ENCODE assay signal across 17 cellular contexts in the genomic region with DNA sequence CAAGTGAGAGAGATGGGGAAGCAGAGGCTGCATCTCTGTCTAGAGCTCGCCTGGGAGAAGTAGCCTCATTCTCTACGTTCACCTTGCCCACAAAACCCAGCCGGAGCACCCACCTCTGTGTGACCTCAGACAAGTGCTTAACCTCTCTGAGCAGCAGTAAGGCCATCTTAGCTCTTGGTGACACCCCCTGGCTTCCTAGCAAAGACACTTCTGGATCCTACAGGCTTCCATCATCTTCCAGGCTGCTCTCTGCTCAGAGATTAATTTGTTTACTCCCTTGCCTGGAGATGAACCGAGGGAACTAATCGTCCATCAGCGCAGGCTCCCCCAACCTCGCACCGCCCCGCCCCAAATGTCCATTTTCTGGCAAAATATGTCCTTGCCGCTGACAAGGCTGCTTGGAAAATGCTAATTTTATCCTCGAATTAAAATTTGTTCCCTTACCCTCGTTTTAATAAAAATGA. TPM values are rescaled to one million over a fixed set of nuclear protein-coding genes. Genes with fewer than 3 reads are reported as not detected.
A peak's percentile ranks its signal among the peaks of the same experiment; 100 is the strongest.
DNase-seq lines count a peak whose midpoint lies in the region; FAIRE-seq and TF ChIP-seq lines count a peak whose summit lies in the region.
"Had no signal": no experiment of that assay in that cellular context is flagged by ENCODE, and none has a peak within 500 bp of the region (broad histone marks: within the 10 kb centered on the region; RNA-seq: fewer than 3 reads in every experiment).

No MANE protein-coding gene starts in this region.

- H3K4me3 ChIP-seq in BE2C (ENCODE audit: low read depth, low read length) (peak overlapping the region; percentile 52), astrocyte (ENCODE audit: insufficient read depth, low read depth, low read length) (no peak overlapping the region), neural progenitor cell (no peak overlapping the region), MM.1S (ENCODE audit: low read length) (no peak overlapping the region)

- DNase-seq in BE2C (peak; percentile 20), M059J (ENCODE audit: low read depth) (peak; percentile 26), astrocyte (ENCODE audit: low read depth) (no peak), neural progenitor cell (ENCODE audit: low spot score) (no peak), GM13977 (ENCODE audit: low spot score) (no peak), MM.1S (no peak), OCI-M1 (lab: John Stamatoyannopoulos, UW) (no peak), RKO (ENCODE audit: low spot score) (no peak)
- DNase-seq: activated CD8-positive, alpha-beta memory T cell treated with anti-CD3 and anti-CD28 coated beads, Interleukin-2, amount 50 U/mL, for 4 hours; CD4-positive, CD25-positive, alpha-beta regulatory T cell; NCI-H2081 treated with DMSO at 0.1 percent for 48 hours; stimulated activated CD4-positive, alpha-beta T cell treated with anti-CD3 and anti-CD28 coated beads, Interleukin-4, amount 100 ng/mL, for 4 hours had no signal

- H3K4me1 Mint-ChIP-seq in astrocyte (ENCODE audit: low read depth, unreplicated experiment) (peaks cover 4% of the 10 kb centered on the region), neural progenitor cell (peaks cover 24% of the 10 kb centered on the region)

- no peaks in the 10 kb centered on the region for H3K79me2 ChIP-seq in astrocyte (ENCODE audit: insufficient read depth, low read length)
- no peaks in the 10 kb centered on the region for H3K79me2 ChIP-seq in neural progenitor cell (ENCODE audit: low read depth)
- H3K79me2 ChIP-seq in MM.1S (ENCODE audit: low read length): no peaks in the 10 kb centered on the region

- no peak for FAIRE-seq in astrocyte (lab: Jason Lieb, UNC)

- H3K27me3 Mint-ChIP-seq in astrocyte (ENCODE audit: low read depth, unreplicated experiment): peaks cover 17% of the 10 kb centered on the region
- peaks cover 2% of the 10 kb centered on the region for H3K27me3 Mint-ChIP-seq in neural progenitor cell (ENCODE audit: insufficient read depth, low read depth)

- H3K9me3 Mint-ChIP-seq in astrocyte (ENCODE audit: unreplicated experiment) (peaks cover 8% of the 10 kb centered on the region), neural progenitor cell (peaks cover 2% of the 10 kb centered on the region)
- H3K9me3 Mint-ChIP-seq: natural killer cell treated with Interleukin-12 subunit alpha and Interleukin-12 subunit beta and Interleukin-15 and Interleukin-18, amount 100 ng/mL, for 72 hours; stimulated activated effector memory CD8-positive, alpha-beta T cell treated with anti-CD3 and anti-CD28 coated beads, Interleukin-12 subunit alpha, Interleukin-12 subunit beta, amount 100 ng/mL, for 72 hours had no signal

- H2AFZ ChIP-seq in astrocyte (ENCODE audit: low read depth, low read length) (no peak overlapping the region), neural progenitor cell (replicated peaks) (no peak overlapping the region), MM.1S (ENCODE audit: low read length) (no peak overlapping the region)

- H3K4me3 Mint-ChIP-seq in astrocyte (ENCODE audit: unreplicated experiment): no peak overlapping the region
- no peak overlapping the region for H3K4me3 Mint-ChIP-seq in neural progenitor cell
- H3K4me3 Mint-ChIP-seq: activated naive CD8-positive, alpha-beta T cell; CD4-positive, CD25-positive, alpha-beta regulatory T cell; natural killer cell treated with Interleukin-12 subunit alpha and Interleukin-12 subunit beta and Interleukin-15 and Interleukin-18, amount 100 ng/mL, for 72 hours; stimulated activated effector memory CD8-positive, alpha-beta T cell treated with anti-CD3 and anti-CD28 coated beads, Interleukin-12 subunit alpha, Interleukin-12 subunit beta, amount 100 ng/mL, for 72 hours; WTC11 had no signal

- H3F3A ChIP-seq in neural progenitor cell (ENCODE audit: low read depth) (no peaks in the 10 kb centered on the region), MM.1S (ENCODE audit: insufficient read depth, low read length) (no peaks in the 10 kb centered on the region)

- TF ChIP-seq CTCF in BE2C (IDR thresholded peaks at IDR 0.05; ENCODE audit: low read depth, low read length) (no peak), astrocyte (IDR thresholded peaks at IDR 0.05; ENCODE audit: insufficient read depth, low read depth, low read length) (no peak), neural progenitor cell (IDR thresholded peaks at IDR 0.05) (no peak), GM13977 (IDR thresholded peaks at IDR 0.05; ENCODE audit: extremely low read depth, insufficient read depth, missing control alignments) (no peak), MM.1S (IDR thresholded peaks at IDR 0.05; ENCODE audit: low read length) (no peak)

- H3K36me3 Mint-ChIP-seq in astrocyte (ENCODE audit: low read depth, unreplicated experiment): no peaks in the 10 kb centered on the region
- no peaks in the 10 kb centered on the region for H3K36me3 Mint-ChIP-seq in neural progenitor cell
- H3K36me3 Mint-ChIP-seq: CD4-positive, CD25-positive, alpha-beta regulatory T cell; stimulated activated effector memory CD8-positive, alpha-beta T cell treated with anti-CD3 and anti-CD28 coated beads, Interleukin-12 subunit alpha, Interleukin-12 subunit beta, amount 100 ng/mL, for 72 hours had no signal

- no peaks in the 10 kb centered on the region for H3K9me2 ChIP-seq in MM.1S (replicated peaks; ENCODE audit: insufficient read depth, low read length)

- in situ Hi-C loops in GM13977 (cut with MboI; ENCODE audit: low pct_unique_long_range_greater_than_20kb, low sequenced_read_pairs, unreplicated experiment): no loop called here

- H3K4me1 ChIP-seq in BE2C (peaks cover 3% of the 10 kb centered on the region), astrocyte (ENCODE audit: insufficient read depth, low read length) (peaks cover 9% of the 10 kb centered on the region), neural progenitor cell (peaks cover 9% of the 10 kb centered on the region), MM.1S (ENCODE audit: low read length) (no peaks in the 10 kb centered on the region)
- H3K4me1 ChIP-seq: right atrium auricular region had no signal

- H3K36me3 ChIP-seq in BE2C: no peaks in the 10 kb centered on the region
- H3K36me3 ChIP-seq in astrocyte (ENCODE audit: insufficient read depth, low read length): no peaks in the 10 kb centered on the region
- no peaks in the 10 kb centered on the region for H3K36me3 ChIP-seq in neural progenitor cell
- H3K36me3 ChIP-seq in MM.1S (replicated peaks; ENCODE audit: insufficient read depth, low read length): no peaks in the 10 kb centered on the region
- H3K36me3 ChIP-seq: right atrium auricular region had no signal

- no peak overlapping the region for H3K27ac Mint-ChIP-seq in astrocyte (ENCODE audit: unreplicated experiment)
- H3K27ac Mint-ChIP-seq in neural progenitor cell: no peak overlapping the region
- H3K27ac Mint-ChIP-seq: activated naive CD8-positive, alpha-beta T cell; CD4-positive, CD25-positive, alpha-beta regulatory T cell; natural killer cell treated with Interleukin-12 subunit alpha and Interleukin-12 subunit beta and Interleukin-15 and Interleukin-18, amount 100 ng/mL, for 72 hours; stimulated activated effector memory CD8-positive, alpha-beta T cell treated with anti-CD3 and anti-CD28 coated beads, Interleukin-12 subunit alpha, Interleukin-12 subunit beta, amount 100 ng/mL, for 72 hours; WTC11 had no signal

- H3K9me3 ChIP-seq in BE2C (no peaks in the 10 kb centered on the region), astrocyte (ENCODE audit: insufficient read depth, low read depth, low read length) (peaks cover under 1% of the 10 kb centered on the region), neural progenitor cell (ENCODE audit: low read depth) (no peaks in the 10 kb centered on the region), MM.1S (replicated peaks; ENCODE audit: insufficient read depth, low read length) (no peaks in the 10 kb centered on the region)
- H3K9me3 ChIP-seq: right atrium auricular region had no signal

- H3K27me3 ChIP-seq in BE2C (no peaks in the 10 kb centered on the region), astrocyte (ENCODE audit: insufficient read depth, low read length) (peaks cover 45% of the 10 kb centered on the region), neural progenitor cell (no peaks in the 10 kb centered on the region), MM.1S (replicated peaks; ENCODE audit: insufficient read depth, low read length) (0 out of 2 replicates have a peak, but pooled peaks cover 4% of the 10 kb centered on the region)
- H3K27me3 ChIP-seq: right atrium auricular region had no signal

- H3K27ac ChIP-seq in astrocyte (ENCODE audit: low read depth, low read length) (no peak overlapping the region), neural progenitor cell (no peak overlapping the region), MM.1S (ENCODE audit: low read length) (no peak overlapping the region)
- H3K27ac ChIP-seq: right atrium auricular region had no signal

- no peaks in the 10 kb centered on the region for H4K20me1 ChIP-seq in astrocyte (ENCODE audit: insufficient read depth, low read length)
- no peaks in the 10 kb centered on the region for H4K20me1 ChIP-seq in neural progenitor cell (ENCODE audit: low read depth)
- no peaks in the 10 kb centered on the region for H4K20me1 ChIP-seq in MM.1S (ENCODE audit: insufficient read depth, low read length)

- H3K4me2 ChIP-seq in astrocyte (ENCODE audit: low read length) (peak overlapping the region; percentile 79), neural progenitor cell (peak overlapping the region; percentile 27), MM.1S (ENCODE audit: low read depth, low read length) (no peak overlapping the region)

- H3K9ac ChIP-seq in astrocyte (ENCODE audit: low read length): no peak overlapping the region
- H3K9ac ChIP-seq in neural progenitor cell: no peak overlapping the region
- no peak overlapping the region for H3K9ac ChIP-seq in MM.1S (ENCODE audit: low read length)

RNA-seq across cellular contexts. Expression of a gene that starts 24.0 kb away (rescaled TPM):
- polyA plus RNA-seq in BE2C (2012; ENCODE audit: insufficient read depth, insufficient read length, low read depth): 109 TPM
- total RNA-seq in M059J (2014; rRNA removed; shearing (Covaris generic)): 30.0 and 54.4 TPM in 2 replicates
- total RNA-seq in astrocyte (59.6 and 67.0 TPM in 2 replicates), neural progenitor cell (ENCODE audit: low replicate concordance) (44.7 and 54.5 TPM in 2 replicates)

Comparison
In these comparisons a context has a peak if more than half of its experiments do, and no peak if none do; other contexts are left out.
1. DNase-seq: peak in BE2C (single experiment) and M059J (single experiment); none in astrocyte (single experiment), neural progenitor cell (single experiment), GM13977 (single experiment), MM.1S (single experiment), OCI-M1 (single experiment) and RKO (single experiment).